In genomic region chr15:75675579-75676404, GRCh38 we compare ENCODE assay signal across 29 cellular contexts. TPM values are rescaled to one million over a fixed set of nuclear protein-coding genes. Genes with fewer than 3 reads are reported as not detected.
DNase-seq lines count a peak whose midpoint lies in the region; ATAC-seq and TF ChIP-seq lines count a peak whose summit lies in the region.
"Had no signal": no experiment of that assay in that cellular context is flagged by ENCODE, and none has a peak within 500 bp of the region (broad histone marks: within the 10 kb centered on the region; RNA-seq: fewer than 3 reads in every experiment).

No MANE protein-coding gene starts in this region.

- no peaks in the 10 kb centered on the region for H3K9me3 ChIP-seq in ascending aorta
- no peaks in the 10 kb centered on the region for H3K9me3 ChIP-seq in gastroesophageal sphincter
- H3K9me3 ChIP-seq in mesenchymal stem cell (ENCODE audit: control insufficient read depth, low read length): no peaks in the 10 kb centered on the region
- H3K9me3 ChIP-seq in subcutaneous abdominal adipose tissue (ENCODE audit: control insufficient read depth in 5 of 5, low read length in 5 of 5): no peaks in the 10 kb centered on the region
- H3K9me3 ChIP-seq: BLaER1, heart left ventricle had no signal

- H3K4ac ChIP-seq in mesenchymal stem cell (ENCODE audit: low read depth in 1 of 2, low read length in 2 of 2): peak overlapping the region in 1 of 2 experiments; percentile 21

- no peak overlapping the region for H2AFZ ChIP-seq in mesenchymal stem cell (ENCODE audit: low read depth, low read length)
- H2AFZ ChIP-seq: parathyroid adenoma had no signal

- intact Hi-C loops in ascending aorta (cut with DNase I): no loop called here

- H3K4me2 ChIP-seq in mesenchymal stem cell (ENCODE audit: low read length, poor library complexity, severe bottlenecking): no peak overlapping the region
- H3K4me2 ChIP-seq: BLaER1 had no signal

- peak overlapping the region; percentile 95 to 97 for H3K27ac ChIP-seq in ascending aorta
- H3K27ac ChIP-seq in gastroesophageal sphincter: peak overlapping the region in 3 of 4 donors; percentile 21 to 87 (median 85)
- no peak overlapping the region for H3K27ac ChIP-seq in mesenchymal stem cell (ENCODE audit: low read length, poor library complexity, severe bottlenecking)
- peak overlapping the region; percentile 76 for H3K27ac ChIP-seq in subcutaneous abdominal adipose tissue (ENCODE audit: low read depth, low read length)
- H3K27ac ChIP-seq: parathyroid adenoma, VCaP had no signal

- peak overlapping the region; percentile 32 for H4K91ac ChIP-seq in mesenchymal stem cell (ENCODE audit: low read length)

- peak overlapping the region; percentile 47 for H4K8ac ChIP-seq in mesenchymal stem cell (ENCODE audit: low read length)

- H3K79me1 ChIP-seq in mesenchymal stem cell (replicated peaks; ENCODE audit: low read length, poor library complexity, severe bottlenecking): peaks cover 14% of the 10 kb centered on the region

- no peak overlapping the region for H3K14ac ChIP-seq in mesenchymal stem cell (ENCODE audit: low read length in 2 of 2)

- no peak overlapping the region for H3K9ac ChIP-seq in mesenchymal stem cell (ENCODE audit: low read length)
- H3K9ac ChIP-seq in subcutaneous abdominal adipose tissue (ENCODE audit: low read length in 5 of 5): peak overlapping the region in 1 of 5 donors; percentile 6
- H3K9ac ChIP-seq: BLaER1, parathyroid adenoma had no signal

- no peak overlapping the region for H2BK5ac ChIP-seq in mesenchymal stem cell (ENCODE audit: low read depth, low read length, poor library complexity, severe bottlenecking)

- WGBS in gastroesophageal sphincter (ENCODE audit: low coverage in 1 of 2), 2 donors: no CpG with 5 or more reads among the region's 41 CpGs
- WGBS in mesenchymal stem cell: 95% methylated on average over 39 of the region's 41 CpGs

- H3K4me1 ChIP-seq in ascending aorta: peaks cover 25 to 53% of the 10 kb centered on the region in 2 donors
- peaks cover 0 to 65% (median 31%) of the 10 kb centered on the region in 3 donors for H3K4me1 ChIP-seq in gastroesophageal sphincter
- H3K4me1 ChIP-seq in mesenchymal stem cell (ENCODE audit: control insufficient read depth, insufficient read depth, low read depth, low read length): peaks cover 30% of the 10 kb centered on the region
- peaks cover 8 to 65% (median 48%) of the 10 kb centered on the region in 5 donors for H3K4me1 ChIP-seq in subcutaneous abdominal adipose tissue (ENCODE audit: control insufficient read depth in 5 of 5, insufficient read depth in 5 of 5, low read length in 5 of 5)

- no peak for TF ChIP-seq EP300 in gastroesophageal sphincter (IDR thresholded peaks at IDR 0.05)

- H2BK12ac ChIP-seq in mesenchymal stem cell (ENCODE audit: low read length in 2 of 2): peak overlapping the region; percentile 29 to 40

- no peak for TF ChIP-seq CTCF in ascending aorta (IDR thresholded peaks at IDR 0.05)
- no peak for TF ChIP-seq CTCF in gastroesophageal sphincter (IDR thresholded peaks at IDR 0.05)

- peak overlapping the region; percentile 80 for H2BK15ac ChIP-seq in mesenchymal stem cell (ENCODE audit: low read depth, poor library complexity, severe bottlenecking)

- no peak overlapping the region for H3K23ac ChIP-seq in mesenchymal stem cell (ENCODE audit: low read length in 2 of 2)

- peak overlapping the region in 1 of 2 experiments; percentile 13 for H3K18ac ChIP-seq in mesenchymal stem cell (ENCODE audit: low read depth in 1 of 2, low read length in 2 of 2)

- H2BK120ac ChIP-seq in mesenchymal stem cell (ENCODE audit: low read depth, low read length): no peak overlapping the region

- no peak overlapping the region for H2AK5ac ChIP-seq in mesenchymal stem cell (ENCODE audit: low read length, severe bottlenecking)

- H3K4me3 ChIP-seq in ascending aorta (peak overlapping the region in 1 of 2 donors; percentile 2), gastroesophageal sphincter (no peak overlapping the region), mesenchymal stem cell (ENCODE audit: insufficient read depth in 1 of 2, low read depth in 1 of 2, low read length in 2 of 2) (no peak overlapping the region), subcutaneous abdominal adipose tissue (ENCODE audit: low read depth in 1 of 5, low read length in 5 of 5) (no peak overlapping the region)
- H3K4me3 ChIP-seq: BLaER1, dorsolateral prefrontal cortex, heart left ventricle had no signal

- TF ChIP-seq POLR2A in gastroesophageal sphincter (IDR thresholded peaks at IDR 0.05): no peak

- DNase-seq in ascending aorta (ENCODE audit: low spot score in 2 of 2) (peak in 1 of 2 donors; percentile 81), mesenchymal stem cell (no peak)
- DNase-seq in stimulated activated CD4-positive, alpha-beta T cell treated with anti-CD3 and anti-CD28 coated beads, Interleukin-4, amount 100 ng/mL, for 4 hours: no peak
- DNase-seq: ACHN; activated CD4-positive, alpha-beta T cell treated with anti-CD3 and anti-CD28 coated beads, Interleukin-2, amount 10 ng/mL, durations not matched to agents 7 days and 5 days; activated CD8-positive, alpha-beta memory T cell treated with anti-CD3 and anti-CD28 coated beads, Interleukin-2, amount 10 ng/mL, durations not matched to agents 7 days and 5 days; anterior cingulate cortex; central memory CD4-positive, alpha-beta T cell; dorsolateral prefrontal cortex; GDM1; heart left ventricle; NCI-H1048; NCI-H1694 treated with DMSO at 0.1 percent for 48 hours; NCI-H2171; NCI-H69; RPMI8226 had no signal

- H3K27me3 ChIP-seq in ascending aorta (no peaks in the 10 kb centered on the region), gastroesophageal sphincter (no peaks in the 10 kb centered on the region), mesenchymal stem cell (ENCODE audit: control insufficient read depth in 1 of 2, insufficient read depth in 1 of 2, low read length in 2 of 2) (no peaks in the 10 kb centered on the region), subcutaneous abdominal adipose tissue (ENCODE audit: control insufficient read depth in 5 of 5, insufficient read depth in 4 of 5, low read length in 5 of 5) (no peaks in the 10 kb centered on the region)
- H3K27me3 ChIP-seq: BLaER1, dorsolateral prefrontal cortex, heart left ventricle had no signal

- peaks cover 50 to 51% of the 10 kb centered on the region in 2 donors for H3K36me3 ChIP-seq in ascending aorta
- H3K36me3 ChIP-seq in gastroesophageal sphincter: peaks cover 0 to 65% of the 10 kb centered on the region in 2 donors
- H3K36me3 ChIP-seq in mesenchymal stem cell (ENCODE audit: control insufficient read depth in 1 of 2, insufficient read depth in 2 of 2, low read depth in 1 of 2, low read length in 2 of 2): peaks cover 10 to 35% of the 10 kb centered on the region in 2 experiments
- peaks cover 0 to 28% (median 10%) of the 10 kb centered on the region in 5 donors for H3K36me3 ChIP-seq in subcutaneous abdominal adipose tissue (ENCODE audit: control insufficient read depth in 5 of 5, insufficient read depth in 5 of 5, low read length in 5 of 5)
- H3K36me3 ChIP-seq: BLaER1 had no signal

- ATAC-seq in gastroesophageal sphincter (peak; percentile 8), HG03135 (IDR thresholded peaks at IDR 0.05; ENCODE audit: unreplicated experiment) (no peak), GM18511 (IDR thresholded peaks at IDR 0.05; ENCODE audit: unreplicated experiment) (no peak), GM18873 (IDR thresholded peaks at IDR 0.05; ENCODE audit: low FRiP score, unreplicated experiment) (no peak)
- ATAC-seq: activated CD8-positive, alpha-beta memory T cell treated with anti-CD3 and anti-CD28 coated beads, Interleukin-2, amount 10 ng/mL, durations not matched to agents 7 days and 5 days; SK-N-SH treated with all-trans-retinoic acid at 6 μM for 48 hours had no signal

RNA-seq across cellular contexts. Expression of gene SNX33, which starts 28.1 kb away (rescaled TPM):
- total RNA-seq in ascending aorta: 53.5 TPM
- 10 to 100 TPM; 32.8 to 51.5 (median 41.2) TPM for total RNA-seq in gastroesophageal sphincter
- polyA plus RNA-seq in mesenchymal stem cell (2013, experiment 1 of 2): 23.0 TPM
- 22.6 TPM for polyA plus RNA-seq in mesenchymal stem cell (2013, experiment 2 of 2)

RNA-seq across cellular contexts. Expression of gene IMP3, which starts 35.8 kb away (rescaled TPM):
- total RNA-seq in ascending aorta: 159 TPM
- total RNA-seq in gastroesophageal sphincter: 10 to 100 TPM; 72.8 to 94.9 (median 85.5) TPM
- 49.0 TPM for polyA plus RNA-seq in mesenchymal stem cell (2013, experiment 1 of 2)
- 48.8 TPM for polyA plus RNA-seq in mesenchymal stem cell (2013, experiment 2 of 2)

RNA-seq across cellular contexts. Expression of gene CSPG4, which starts 36.9 kb away (rescaled TPM):
- total RNA-seq in ascending aorta: 258 TPM
- 100 to 1,000 TPM in 3 of 4 donors, 10 to 100 TPM in 1; 98.7 to 396 (median 151) TPM for total RNA-seq in gastroesophageal sphincter
- 12.4 TPM for polyA plus RNA-seq in mesenchymal stem cell (2013, experiment 1 of 2)
- 11.3 TPM for polyA plus RNA-seq in mesenchymal stem cell (2013, experiment 2 of 2)
- total RNA-seq: activated CD4-positive, alpha-beta T cell treated with anti-CD3 and anti-CD28 coated beads, Interleukin-2, amount 10 ng/mL, durations not matched to agents 7 days and 5 days; activated naive CD4-positive, alpha-beta T cell treated with anti-CD3 and anti-CD28 coated beads, Interleukin-2, amount 50 U/mL, for 72 hours; endothelial cell of umbilical vein; natural killer cell treated with Interleukin-12 subunit alpha and Interleukin-12 subunit beta and Interleukin-15 and Interleukin-18, amount 100 ng/mL, for 72 hours; T-helper 2 cell treated with Interferon-gamma antibody and Interleukin-4, amounts not matched to agents 100 ng/mL and 5 ng/mL, for 36 hours had no signal
- polyA plus RNA-seq: endothelial cell of umbilical vein had no signal

RNA-seq across cellular contexts. Expression of gene SNUPN, which starts 50.3 kb away (rescaled TPM):
- total RNA-seq in ascending aorta (6.7 TPM), gastroesophageal sphincter (10 to 100 TPM; 18.6 to 27.3 (median 21.0) TPM)
- 21.7 TPM for polyA plus RNA-seq in mesenchymal stem cell (2013, experiment 1 of 2)
- 20.5 TPM for polyA plus RNA-seq in mesenchymal stem cell (2013, experiment 2 of 2)
